ENCODE assay signal across 1 cellular context in genomic region chrX:71609095-71609750, GRCh38.
TF ChIP-seq lines count a peak whose summit lies in the region.

No MANE protein-coding gene starts in this region.

TF ChIP-seq in K562, 482 proteins besides CTCF, POLR2A, EP300 and RAD21:
- TF ChIP-seq ADNP (tag; IDR thresholded peaks at IDR 0.05) = 0 out of 2 replicates have a peak, but pooled peaks have one; percentile 34
- no peak for TF ChIP-seq HMGN3 (IDR thresholded peaks at IDR 0.05; ENCODE audit: borderline replicate concordance, extremely low read depth, insufficient read length, low read depth, low read length)
- TF ChIP-seq PHF8 (IDR thresholded peaks at IDR 0.05; ENCODE audit: borderline replicate concordance, low read length) = no peak
- TF ChIP-seq STAG1 (CRISPR knock-in tag; IDR thresholded peaks at IDR 0.05; ENCODE audit: borderline replicate concordance) = no peak
- no peak for TF ChIP-seq E2F5 (CRISPR knock-in tag; IDR thresholded peaks at IDR 0.05)
- no peak for TF ChIP-seq COPS2 (conservative IDR thresholded peaks at IDR 0.05)
- no peak for TF ChIP-seq GMEB1 (CRISPR knock-in tag; IDR thresholded peaks at IDR 0.05)
- no peak for TF ChIP-seq GTF2E2 (tag; IDR thresholded peaks at IDR 0.05)
- TF ChIP-seq RBM25 (IDR thresholded peaks at IDR 0.05; ENCODE audit: low read depth, low read length, severe bottlenecking) = peak; percentile 85
- TF ChIP-seq FIP1L1 (IDR thresholded peaks at IDR 0.05; ENCODE audit: low read depth, low read length, poor library complexity, severe bottlenecking) = no peak
- TF ChIP-seq TARDBP (IDR thresholded peaks at IDR 0.05) = no peak
- 0 out of 2 replicates have a peak, but pooled peaks have one; percentile 16 for TF ChIP-seq SMARCA5 (IDR thresholded peaks at IDR 0.05)
- TF ChIP-seq E2F1 (CRISPR knock-in tag; IDR thresholded peaks at IDR 0.05) = no peak
- no peak for TF ChIP-seq ZBTB12 (CRISPR knock-in tag; IDR thresholded peaks at IDR 0.05)
- TF ChIP-seq BCOR (IDR thresholded peaks at IDR 0.05) = peak; percentile 74
- TF ChIP-seq ZNF165 (CRISPR knock-in tag; IDR thresholded peaks at IDR 0.05; ENCODE audit: borderline replicate concordance) = no peak
- TF ChIP-seq POLR2AphosphoS5 (IDR thresholded peaks at IDR 0.05; ENCODE audit: control insufficient read depth, insufficient read depth, low read depth, low read length) = no peak
- no peak for TF ChIP-seq POU5F1 (IDR thresholded peaks at IDR 0.05; ENCODE audit: borderline replicate concordance, low read depth, low read length, partially characterized antibody)
- no peak for TF ChIP-seq ARID3A (IDR thresholded peaks at IDR 0.05; ENCODE audit: borderline replicate concordance, low read depth, low read length)
- TF ChIP-seq NFATC3 (IDR thresholded peaks at IDR 0.05) = no peak
- no peak for TF ChIP-seq ZNF778 (CRISPR knock-in tag; IDR thresholded peaks at IDR 0.05)
- TF ChIP-seq ESRRA (IDR thresholded peaks at IDR 0.05; ENCODE audit: borderline replicate concordance, low read depth) = peak; percentile 72
- TF ChIP-seq THAP12 (CRISPR knock-in tag; IDR thresholded peaks at IDR 0.05) = no peak
